Comparison of ENCODE assay signal across 9 cellular contexts in the genomic region with DNA sequence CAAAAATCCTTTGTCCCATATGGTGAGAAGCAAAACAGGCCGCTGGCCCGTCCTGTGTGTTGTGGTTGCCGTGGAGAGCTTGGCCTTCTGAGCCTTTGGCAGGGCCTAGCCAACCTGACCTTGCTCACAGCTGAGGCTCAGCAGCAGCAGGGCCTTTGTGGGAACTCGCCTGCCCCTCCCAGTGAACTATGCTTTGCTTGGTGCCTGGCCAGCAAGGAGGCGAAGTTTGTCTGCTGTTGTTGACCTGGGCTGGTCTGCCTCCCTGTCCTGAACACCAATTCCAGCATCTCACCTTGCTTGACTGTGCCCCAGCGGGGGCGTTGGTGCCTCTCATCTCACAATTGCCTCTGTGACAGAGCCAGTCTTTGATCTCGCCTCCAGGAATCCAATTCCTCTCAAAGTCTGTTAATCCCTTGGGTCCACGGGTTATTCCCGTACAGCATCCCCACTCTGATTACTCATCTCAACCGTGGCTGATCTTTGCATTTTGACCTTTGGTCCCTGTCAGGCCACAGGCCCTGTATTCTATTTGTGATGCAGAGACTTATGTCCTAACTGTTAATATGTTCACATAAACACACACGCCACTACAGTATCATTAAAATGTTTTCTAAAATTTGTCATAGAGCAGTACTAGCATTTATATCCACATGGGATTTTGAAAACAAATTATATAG. TPM values are rescaled to one million over a fixed set of nuclear protein-coding genes. Genes with fewer than 3 reads are reported as not detected.
DNase-seq lines count a peak whose midpoint lies in the region; ATAC-seq and TF ChIP-seq lines count a peak whose summit lies in the region.
"Had no signal": no experiment of that assay in that cellular context is flagged by ENCODE, and none has a peak within 500 bp of the region (broad histone marks: within the 10 kb centered on the region; RNA-seq: fewer than 3 reads in every experiment).

No MANE protein-coding gene starts in this region.

- no peak overlapping the region for H3K4me3 Mint-ChIP-seq in endodermal cell
- H3K4me3 Mint-ChIP-seq in stimulated activated memory B cell treated with anti-CD40 and anti-IgM and Interleukin-4, amounts not matched to agents 10 μg/mL and 1 μg/mL and 100 μg/mL, for 72 hours: no peak overlapping the region

- TF ChIP-seq CTCF in endodermal cell (conservative IDR thresholded peaks at IDR 0.05): no peak
- no peak for TF ChIP-seq CTCF in vagina (IDR thresholded peaks at IDR 0.05)

- H3K27ac Mint-ChIP-seq in endodermal cell: peak overlapping the region; percentile 24
- no peak overlapping the region for H3K27ac Mint-ChIP-seq in stimulated activated memory B cell treated with anti-CD40 and anti-IgM and Interleukin-4, amounts not matched to agents 10 μg/mL and 1 μg/mL and 100 μg/mL, for 72 hours

- no peaks in the 10 kb centered on the region for H3K9me3 Mint-ChIP-seq in endodermal cell
- no peaks in the 10 kb centered on the region for H3K9me3 Mint-ChIP-seq in stimulated activated memory B cell treated with anti-CD40 and anti-IgM and Interleukin-4, amounts not matched to agents 10 μg/mL and 1 μg/mL and 100 μg/mL, for 72 hours

- H3K27ac ChIP-seq in endodermal cell (ENCODE audit: low read depth, low read length) (peak overlapping the region; percentile 87), vagina (peak overlapping the region; percentile 86)

- peaks cover 3% of the 10 kb centered on the region for H3K4me1 Mint-ChIP-seq in endodermal cell
- H3K4me1 Mint-ChIP-seq in stimulated activated memory B cell treated with anti-CD40 and anti-IgM and Interleukin-4, amounts not matched to agents 10 μg/mL and 1 μg/mL and 100 μg/mL, for 72 hours: no peaks in the 10 kb centered on the region

- H3K9me3 ChIP-seq in endodermal cell (ENCODE audit: control insufficient read depth, low read length): no peaks in the 10 kb centered on the region
- no peaks in the 10 kb centered on the region for H3K9me3 ChIP-seq in vagina

- H3K4me1 ChIP-seq in endodermal cell (ENCODE audit: control insufficient read depth, insufficient read depth, low read length): no peaks in the 10 kb centered on the region
- peaks cover 25% of the 10 kb centered on the region for H3K4me1 ChIP-seq in vagina

- intact Hi-C loops in vagina (cut with DNase I): no loop called here

- H3K36me3 ChIP-seq in endodermal cell (ENCODE audit: control insufficient read depth, insufficient read depth, low read length): no peaks in the 10 kb centered on the region
- no peaks in the 10 kb centered on the region for H3K36me3 ChIP-seq in vagina

- H3K4me3 ChIP-seq in endodermal cell (ENCODE audit: low read length): no peak overlapping the region
- H3K4me3 ChIP-seq in vagina: no peak overlapping the region

- H3K27me3 ChIP-seq in endodermal cell (ENCODE audit: control insufficient read depth, insufficient read depth, low read length, poor library complexity, severe bottlenecking) (no peaks in the 10 kb centered on the region), vagina (no peaks in the 10 kb centered on the region)

- no peak overlapping the region for H3K9ac ChIP-seq in endodermal cell (ENCODE audit: extremely low read depth, low read length, poor library complexity, severe bottlenecking)

- ATAC-seq in stimulated activated memory B cell treated with anti-CD40 and anti-IgM and Interleukin-4, amounts not matched to agents 10 μg/mL and 1 μg/mL and 100 μg/mL, for 72 hours: no peak

- no peaks in the 10 kb centered on the region for H3K27me3 Mint-ChIP-seq in endodermal cell (ENCODE audit: insufficient read depth)
- H3K27me3 Mint-ChIP-seq in stimulated activated memory B cell treated with anti-CD40 and anti-IgM and Interleukin-4, amounts not matched to agents 10 μg/mL and 1 μg/mL and 100 μg/mL, for 72 hours: peaks cover 10% of the 10 kb centered on the region

- 84 to 90% methylated on average over 3 to 12 of the region's 12 CpGs for WGBS in endodermal cell (ENCODE audit: insufficient coverage in 1 of 2, insufficient read length in 1 of 2), 2 experiments

- no peak for TF ChIP-seq POLR2A in vagina (IDR thresholded peaks at IDR 0.05)

- peak; percentile 31 for DNase-seq in NCI-H2171 treated with DMSO at 0.1 percent for 48 hours (lab: John Stamatoyannopoulos, UW)
- no peak for DNase-seq in NCI-H2171 (lab: John Stamatoyannopoulos, UW)
- DNase-seq in endodermal cell: peak; percentile 77
- peak; percentile 36 for DNase-seq in midbrain (lab: John Stamatoyannopoulos, UW)
- no peak for DNase-seq in vagina (ENCODE audit: extremely low spot score in 2 of 2)
- no peak for DNase-seq in stimulated activated CD4-positive, alpha-beta T cell treated with anti-CD3 and anti-CD28 coated beads, Interleukin-15, amount 100 ng/mL, for 24 hours
- no peak for DNase-seq in UCSD-AML1 (lab: John Stamatoyannopoulos, UW; ENCODE audit: unreplicated experiment)
- DNase-seq: NCI-H146 had no signal

- H3K36me3 Mint-ChIP-seq in endodermal cell (ENCODE audit: low read depth): no peaks in the 10 kb centered on the region
- no peaks in the 10 kb centered on the region for H3K36me3 Mint-ChIP-seq in stimulated activated memory B cell treated with anti-CD40 and anti-IgM and Interleukin-4, amounts not matched to agents 10 μg/mL and 1 μg/mL and 100 μg/mL, for 72 hours

RNA-seq across cellular contexts. Expression of a gene that starts 22.6 kb away (rescaled TPM):
- total RNA-seq in endodermal cell (1 to 10 TPM; 2.7 to 7.3 TPM), vagina (37.6 TPM)
- 9.1 TPM for polyA plus RNA-seq in endodermal cell (2013, experiment 1 of 2)
- 9.1 TPM for polyA plus RNA-seq in endodermal cell (2013, experiment 2 of 2)

RNA-seq across cellular contexts. Expression of a gene that starts 26.5 kb away (rescaled TPM):
- total RNA-seq in endodermal cell (not detected), vagina (56.0 TPM)
- 1.5 TPM for polyA plus RNA-seq in endodermal cell (2013, experiment 1 of 2)
- polyA plus RNA-seq in endodermal cell (2013, experiment 2 of 2): 1.6 TPM

Comparison
In these comparisons a context has a peak if more than half of its experiments do, and no peak if none do; other contexts are left out.
1. DNase-seq: peak in NCI-H2171 treated with DMSO at 0.1 percent for 48 hours (single experiment), endodermal cell (single experiment) and midbrain (single experiment); none in NCI-H2171 (single experiment), vagina (0 of 2), stimulated activated CD4-positive, alpha-beta T cell treated with anti-CD3 and anti-CD28 coated beads, Interleukin-15, amount 100 ng/mL, for 24 hours (single experiment) and UCSD-AML1 (single experiment).
2. RNA of a gene that starts 26.5 kb away (total RNA-seq): 56.0 TPM in vagina (single experiment); not detected in endodermal cell; every median in the first group is over 10 times any median in the second.